Comparison of ENCODE assay signal across 19 cellular contexts in the genomic region with DNA sequence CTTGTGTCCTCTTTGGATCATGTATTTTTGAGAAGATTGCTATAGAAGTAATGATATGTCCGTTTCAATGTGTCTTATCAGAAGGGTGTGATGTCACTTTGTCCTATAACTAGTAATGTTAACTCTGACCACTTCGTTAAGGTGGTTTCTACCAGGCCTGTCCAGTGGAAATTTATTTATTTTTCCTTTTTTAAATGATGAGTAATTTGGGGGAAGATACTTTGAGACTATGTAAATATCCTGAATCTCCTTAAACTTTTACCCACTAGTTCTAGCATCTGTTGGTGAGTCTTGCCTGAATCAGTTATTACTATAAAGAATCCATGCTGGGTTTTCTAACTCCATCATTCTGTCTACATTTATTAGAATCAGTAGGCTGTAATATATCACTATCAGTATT. TPM values are rescaled to one million over a fixed set of nuclear protein-coding genes. Genes with fewer than 3 reads are reported as not detected.
DNase-seq lines count a peak whose midpoint lies in the region; ATAC-seq, FAIRE-seq and TF ChIP-seq lines count a peak whose summit lies in the region.
"Had no signal": no experiment of that assay in that cellular context is flagged by ENCODE, and none has a peak within 500 bp of the region (broad histone marks: within the 10 kb centered on the region; RNA-seq: fewer than 3 reads in every experiment).

No MANE protein-coding gene starts in this region.

- CTCF ChIA-PET in CD8-positive, alpha-beta memory T cell (lab: Charles Lee) = no interaction called here

- H3K9ac ChIP-seq in astrocyte (ENCODE audit: low read length) = no peak overlapping the region

- no peak for ATAC-seq in naive thymus-derived CD8-positive, alpha-beta T cell
- ATAC-seq in gastroesophageal sphincter = no peak
- ATAC-seq in left lung = no peak

- H3K27me3 Mint-ChIP-seq in CD8-positive, alpha-beta memory T cell = no peaks in the 10 kb centered on the region
- no peaks in the 10 kb centered on the region for H3K27me3 Mint-ChIP-seq in astrocyte (ENCODE audit: low read depth, unreplicated experiment)
- H3K27me3 Mint-ChIP-seq in naive thymus-derived CD8-positive, alpha-beta T cell = no peaks in the 10 kb centered on the region

- no peak for TF ChIP-seq CTCF in astrocyte (IDR thresholded peaks at IDR 0.05; ENCODE audit: insufficient read depth, low read depth, low read length)
- no peak for TF ChIP-seq CTCF in gastroesophageal sphincter (IDR thresholded peaks at IDR 0.05)
- no peak for TF ChIP-seq CTCF in left ventricle myocardium inferior (IDR thresholded peaks at IDR 0.05; ENCODE audit: borderline replicate concordance)
- no peak for TF ChIP-seq CTCF in left lung (IDR thresholded peaks at IDR 0.05)

- H3K9me3 ChIP-seq in CD8-positive, alpha-beta memory T cell (ENCODE audit: low read length) = no peaks in the 10 kb centered on the region
- H3K9me3 ChIP-seq in astrocyte (ENCODE audit: insufficient read depth, low read depth, low read length) = no peaks in the 10 kb centered on the region
- H3K9me3 ChIP-seq in gastroesophageal sphincter = no peaks in the 10 kb centered on the region
- no peaks in the 10 kb centered on the region for H3K9me3 ChIP-seq in left ventricle myocardium inferior (replicated peaks)
- no peaks in the 10 kb centered on the region for H3K9me3 ChIP-seq in left lung
- H3K9me3 ChIP-seq: BLaER1 treated with 17β-estradiol and CSF1 and Interleukin-3, amounts not matched to agents 10 nM and 100 nM had no signal

- peaks cover 22% of the 10 kb centered on the region for H3K4me1 ChIP-seq in CD8-positive, alpha-beta memory T cell (ENCODE audit: insufficient read depth, low read length)
- H3K4me1 ChIP-seq in astrocyte (ENCODE audit: insufficient read depth, low read length) (no peaks in the 10 kb centered on the region), gastroesophageal sphincter (peaks cover 0 to 36% (median 0%) of the 10 kb centered on the region in 3 donors), left ventricle myocardium inferior (peaks cover 41% of the 10 kb centered on the region), left lung (peaks cover 0 to 12% of the 10 kb centered on the region in 2 donors)

- intact Hi-C loops in left ventricle myocardium inferior (cut with micrococcal nuclease) = no loop called here
- intact Hi-C loops in left lung (cut with DNase I) = no loop called here

- no peak overlapping the region for H3K27ac ChIP-seq in CD8-positive, alpha-beta memory T cell (ENCODE audit: low read depth, low read length)
- H3K27ac ChIP-seq in astrocyte (ENCODE audit: low read depth, low read length) = no peak overlapping the region
- no peak overlapping the region for H3K27ac ChIP-seq in gastroesophageal sphincter
- H3K27ac ChIP-seq in left ventricle myocardium inferior (replicated peaks) = no peak overlapping the region
- no peak overlapping the region for H3K27ac ChIP-seq in left lung
- H3K27ac ChIP-seq: BLaER1 treated with 17β-estradiol and CSF1 and Interleukin-3, amounts not matched to agents 10 nM and 100 nM had no signal

- no peak overlapping the region for H2AFZ ChIP-seq in astrocyte (ENCODE audit: low read depth, low read length)

- POLR2A ChIA-PET in CD8-positive, alpha-beta memory T cell (lab: Charles Lee) = no interaction called here
- POLR2A ChIA-PET in naive thymus-derived CD8-positive, alpha-beta T cell (lab: Charles Lee) = no interaction called here

- peaks cover 57 to 68% (median 68%) of the 10 kb centered on the region in 3 donors for H3K4me1 Mint-ChIP-seq in CD8-positive, alpha-beta memory T cell
- peaks cover 3% of the 10 kb centered on the region for H3K4me1 Mint-ChIP-seq in astrocyte (ENCODE audit: low read depth, unreplicated experiment)
- peaks cover 22 to 72% (median 61%) of the 10 kb centered on the region in 4 donors for H3K4me1 Mint-ChIP-seq in naive thymus-derived CD8-positive, alpha-beta T cell

- WGBS in gastroesophageal sphincter (ENCODE audit: low coverage in 1 of 2), 2 donors = 78 to 83% methylated on average over 2 of the region's 2 CpGs

- no peak for TF ChIP-seq POLR2A in gastroesophageal sphincter (IDR thresholded peaks at IDR 0.05)

- H4K20me1 ChIP-seq in astrocyte (ENCODE audit: insufficient read depth, low read length) = peaks cover 79% of the 10 kb centered on the region

- no peak for TF ChIP-seq EP300 in gastroesophageal sphincter (IDR thresholded peaks at IDR 0.05)

- H3K9me3 Mint-ChIP-seq in CD8-positive, alpha-beta memory T cell = no peaks in the 10 kb centered on the region
- no peaks in the 10 kb centered on the region for H3K9me3 Mint-ChIP-seq in astrocyte (ENCODE audit: unreplicated experiment)
- H3K9me3 Mint-ChIP-seq in naive thymus-derived CD8-positive, alpha-beta T cell = no peaks in the 10 kb centered on the region

- DNase-seq in CD8-positive, alpha-beta memory T cell = no peak
- DNase-seq in LHCN-M2 (ENCODE audit: low read depth) (peak; percentile 31), astrocyte (ENCODE audit: low read depth) (no peak), kidney glomerular epithelial cell (lab: John Stamatoyannopoulos, UW) (no peak), left ventricle myocardium inferior (no peak), left lung (no peak)
- no peak for DNase-seq in naive thymus-derived CD8-positive, alpha-beta T cell
- DNase-seq: DMS53, KBM-7, NCI-H1105 treated with DMSO at 0.1 percent for 48 hours, NCI-H187 treated with DMSO at 0.1 percent for 48 hours, NCI-H510A treated with DMSO at 0.1 percent for 48 hours, SIG-M5 had no signal

- peaks cover 88% of the 10 kb centered on the region for H3K79me2 ChIP-seq in astrocyte (ENCODE audit: insufficient read depth, low read length)

- no peaks in the 10 kb centered on the region for H3K27me3 ChIP-seq in CD8-positive, alpha-beta memory T cell (ENCODE audit: insufficient read depth, low read length, poor library complexity, severe bottlenecking)
- H3K27me3 ChIP-seq in astrocyte (ENCODE audit: insufficient read depth, low read length) = no peaks in the 10 kb centered on the region
- H3K27me3 ChIP-seq in gastroesophageal sphincter = no peaks in the 10 kb centered on the region
- H3K27me3 ChIP-seq in left ventricle myocardium inferior (ENCODE audit: low read depth) = no peaks in the 10 kb centered on the region
- no peaks in the 10 kb centered on the region for H3K27me3 ChIP-seq in left lung
- H3K27me3 ChIP-seq: BLaER1 treated with 17β-estradiol and CSF1 and Interleukin-3, amounts not matched to agents 10 nM and 100 nM had no signal

- peak overlapping the region; percentile 29 to 78 (median 56) for H3K27ac Mint-ChIP-seq in CD8-positive, alpha-beta memory T cell
- H3K27ac Mint-ChIP-seq in astrocyte (ENCODE audit: unreplicated experiment) = no peak overlapping the region
- peak overlapping the region; percentile 0 to 87 (median 78) for H3K27ac Mint-ChIP-seq in naive thymus-derived CD8-positive, alpha-beta T cell

- peak overlapping the region; percentile 13 for H3K4me2 ChIP-seq in astrocyte (ENCODE audit: low read length)
- H3K4me2 ChIP-seq: BLaER1 treated with 17β-estradiol and CSF1 and Interleukin-3, amounts not matched to agents 10 nM and 100 nM had no signal

- H3K4me3 ChIP-seq in CD8-positive, alpha-beta memory T cell (ENCODE audit: low read length) = no peak overlapping the region
- no peak overlapping the region for H3K4me3 ChIP-seq in astrocyte (ENCODE audit: insufficient read depth, low read depth, low read length)
- H3K4me3 ChIP-seq in gastroesophageal sphincter = no peak overlapping the region
- H3K4me3 ChIP-seq in left ventricle myocardium inferior = no peak overlapping the region
- H3K4me3 ChIP-seq in left lung = no peak overlapping the region
- H3K4me3 ChIP-seq: BLaER1 treated with 17β-estradiol and CSF1 and Interleukin-3, amounts not matched to agents 10 nM and 100 nM had no signal

- FAIRE-seq in astrocyte (lab: Jason Lieb, UNC) = no peak
- FAIRE-seq: G401.6, GM12891, GM19239, HTR-8/SVneo had no signal

- H3K4me3 Mint-ChIP-seq in CD8-positive, alpha-beta memory T cell = no peak overlapping the region
- no peak overlapping the region for H3K4me3 Mint-ChIP-seq in astrocyte (ENCODE audit: unreplicated experiment)
- no peak overlapping the region for H3K4me3 Mint-ChIP-seq in naive thymus-derived CD8-positive, alpha-beta T cell

- H3K36me3 ChIP-seq in CD8-positive, alpha-beta memory T cell (ENCODE audit: insufficient read depth, low read length) = peaks cover 7% of the 10 kb centered on the region
- H3K36me3 ChIP-seq in astrocyte (ENCODE audit: insufficient read depth, low read length) (peaks cover 8% of the 10 kb centered on the region), gastroesophageal sphincter (peaks cover 0 to 24% of the 10 kb centered on the region in 2 donors), left ventricle myocardium inferior (peaks cover 8% of the 10 kb centered on the region), left lung (peaks cover 0 to 34% of the 10 kb centered on the region in 2 donors)

- peaks cover 0 to 49% (median 9%) of the 10 kb centered on the region in 3 donors for H3K36me3 Mint-ChIP-seq in CD8-positive, alpha-beta memory T cell
- peaks cover 7% of the 10 kb centered on the region for H3K36me3 Mint-ChIP-seq in astrocyte (ENCODE audit: low read depth, unreplicated experiment)
- H3K36me3 Mint-ChIP-seq in naive thymus-derived CD8-positive, alpha-beta T cell = peaks cover 0 to 49% (median 10%) of the 10 kb centered on the region in 3 donors

RNA-seq across cellular contexts. Expression of a gene that starts 15.3 kb away (rescaled TPM):
- total RNA-seq in CD8-positive, alpha-beta memory T cell = 10 to 100 TPM; 47.9 to 48.8 TPM
- 4.3 TPM for polyA plus RNA-seq in CD8-positive, alpha-beta memory T cell
- total RNA-seq in LHCN-M2 (2014; rRNA removed) (8.7 and 10.4 TPM in 2 replicates), astrocyte (37.8 and 39.8 TPM in 2 replicates), gastroesophageal sphincter (10 to 100 TPM; 12.6 to 28.0 (median 22.8) TPM), left ventricle myocardium inferior (15.3 TPM), left lung (10 to 100 TPM; 33.5 to 41.7 TPM)
- polyA plus RNA-seq in LHCN-M2 (2012) = 13.4 TPM
- total RNA-seq in naive thymus-derived CD8-positive, alpha-beta T cell = 10 to 100 TPM; 80.6 to 82.5 TPM
- polyA plus RNA-seq in naive thymus-derived CD8-positive, alpha-beta T cell = 1 to 10 TPM; 1.1 to 3.4 (median 2.0) TPM

RNA-seq across cellular contexts. Expression of a gene that starts 36.0 kb away (rescaled TPM):
- 100 to 1,000 TPM; 101 to 107 TPM for total RNA-seq in CD8-positive, alpha-beta memory T cell
- 25.0 TPM for polyA plus RNA-seq in CD8-positive, alpha-beta memory T cell
- total RNA-seq in LHCN-M2 (2014; rRNA removed) (13.3 and 17.7 TPM in 2 replicates), astrocyte (30.4 and 33.7 TPM in 2 replicates), gastroesophageal sphincter (10 to 100 TPM in 2 of 4 donors, 1 to 10 TPM in 2; 7.2 to 28.2 (median 13.1) TPM), left ventricle myocardium inferior (7.7 TPM), left lung (10 to 100 TPM; 16.3 to 30.1 TPM)
- 13.8 TPM for polyA plus RNA-seq in LHCN-M2 (2012)
- 10 to 100 TPM; 56.9 to 57.0 TPM for total RNA-seq in naive thymus-derived CD8-positive, alpha-beta T cell
- 10 to 100 TPM; 16.9 to 35.1 (median 17.5) TPM for polyA plus RNA-seq in naive thymus-derived CD8-positive, alpha-beta T cell
